Comparison of ENCODE assay signal across 8 cellular contexts in genomic region chr1:221203224-221204054, GRCh38.
DNase-seq lines count a peak whose midpoint lies in the region; ATAC-seq and TF ChIP-seq lines count a peak whose summit lies in the region.

No MANE protein-coding gene starts in this region.

- H3K79me2 ChIP-seq in KMS-11 (ENCODE audit: insufficient read depth, low read depth) (no peaks in the 10 kb centered on the region), SK-N-SH (ENCODE audit: insufficient read depth) (no peaks in the 10 kb centered on the region)

- H3K36me3 ChIP-seq in KMS-11 (ENCODE audit: insufficient read depth) = no peaks in the 10 kb centered on the region
- H3K36me3 ChIP-seq in SK-N-SH (replicated peaks in 1 of 2; ENCODE audit: control insufficient read depth in 1 of 2, insufficient read depth in 2 of 2, low read length in 1 of 2) = no peaks in the 10 kb centered on the region
- H3K36me3 ChIP-seq in aorta (ENCODE audit: control insufficient read depth in 1 of 2, insufficient read depth in 2 of 2, low read length in 1 of 2) = no peaks in the 10 kb centered on the region

- H3K27ac ChIP-seq in KMS-11 = no peak overlapping the region
- H3K27ac ChIP-seq in SK-N-SH (ENCODE audit: low read depth in 2 of 2, low read length in 1 of 2) = peak overlapping the region in 1 of 2 experiments; percentile 55; a peak in 2 of 4 replicates
- H3K27ac ChIP-seq in aorta (ENCODE audit: low read depth in 1 of 2, low read length in 2 of 2) = no peak overlapping the region

- H3F3A ChIP-seq in SK-N-SH (replicated peaks; ENCODE audit: insufficient read depth) = no peaks in the 10 kb centered on the region

- no peak overlapping the region for H3K4me3 ChIP-seq in KMS-11 (IDR thresholded peaks at IDR 0.05; ENCODE audit: insufficient read depth, low read depth, low read length)
- no peak overlapping the region; a peak in 1 of 4 replicates for H3K4me3 ChIP-seq in SK-N-SH (ENCODE audit: low read depth in 2 of 2, low read length in 1 of 2)
- no peak overlapping the region for H3K4me3 ChIP-seq in aorta (ENCODE audit: low read length in 2 of 2)

- POLR2A ChIA-PET in SK-N-SH (lab: Yijun Ruan, JAX) = no interaction called here

- TF ChIP-seq RAD21 in SK-N-SH (IDR thresholded peaks at IDR 0.05; ENCODE audit: low read length) = peak; percentile 93

- H3K9me3 ChIP-seq in SK-N-SH (no peaks in the 10 kb centered on the region), aorta (ENCODE audit: control insufficient read depth, low read length) (no peaks in the 10 kb centered on the region)

- WGBS in SK-N-SH (ENCODE audit: low lambda C conversion rate) = 30% methylated on average over 3 of the region's 3 CpGs
- 5 to 20% methylated on average over 3 of the region's 3 CpGs for WGBS in aorta, 2 donors

- H3K4me1 ChIP-seq in KMS-11 (ENCODE audit: low read depth, poor library complexity, severe bottlenecking) (peaks cover 13% of the 10 kb centered on the region), SK-N-SH (ENCODE audit: control insufficient read depth in 1 of 2, insufficient read depth in 2 of 2, low read depth in 1 of 2, low read length in 1 of 2) (no peaks in the 10 kb centered on the region; a peak in 1 of 4 replicates), aorta (ENCODE audit: control insufficient read depth in 1 of 2, insufficient read depth in 2 of 2, low read length in 2 of 2) (peaks cover 0 to 6% of the 10 kb centered on the region in 2 donors)

- no peaks in the 10 kb centered on the region for H3K9me2 ChIP-seq in SK-N-SH

- intact Hi-C loops in left cardiac atrium (cut with DNase I) (loop anchor here (2.0 to 10.0 kb wide), 3 partner anchors 295 to 326 kb away; partner anchors contain the start of gene HLX (in 1 of the 2)), aorta (cut with DNase I) (loop anchor here (5.0 to 10.0 kb wide), 4 partner anchors 326 to 391 kb away; partner anchors contain the start of gene HLX (in 1 of the 2))

- H3K4me2 ChIP-seq in KMS-11 (no peak overlapping the region), SK-N-SH (no peak overlapping the region)

- no peak overlapping the region for H3K9ac ChIP-seq in KMS-11
- H3K9ac ChIP-seq in SK-N-SH = no peak overlapping the region

- no peak for TF ChIP-seq EP300 in SK-N-SH (IDR thresholded peaks at IDR 0.05; ENCODE audit: borderline replicate concordance in 1 of 2, low read depth in 1 of 2, low read length in 1 of 2)

- CTCF ChIA-PET in SK-N-SH (lab: Yijun Ruan, JAX) = interaction anchor here (0.6 to 5.2 kb wide), 79 partner anchors 10 to 857 kb away, joined by 3 to 88 read pairs (median 4); partner anchors contain the start of genes HLX and MTARC1

- ATAC-seq in GM21367 (IDR thresholded peaks at IDR 0.05; ENCODE audit: unreplicated experiment) (peak; percentile 74), left cardiac atrium (peak; percentile 53 to 75), aorta (ENCODE audit: low FRiP score) (peak; percentile 87)

- peak; percentile 70 for DNase-seq in COLO829 (ENCODE audit: low spot score)
- peak; percentile 62 for DNase-seq in SK-N-SH
- DNase-seq in activated naive CD8-positive, alpha-beta T cell treated with anti-CD3 and anti-CD28 coated beads, Interleukin-2, amount 50 U/mL, for 16 hours (ENCODE audit: low read depth, low spot score) = peak; percentile 33
- DNase-seq in left cardiac atrium = peak; percentile 74
- DNase-seq in pulmonary artery endothelial cell (ENCODE audit: low read depth, low spot score) = peak; percentile 37
- DNase-seq in aorta = peak; percentile 83 to 90

- H2AFZ ChIP-seq in KMS-11 (ENCODE audit: low read depth) (no peak overlapping the region), SK-N-SH (ENCODE audit: low read depth) (no peak overlapping the region)

- no peaks in the 10 kb centered on the region for H3K27me3 ChIP-seq in KMS-11 (ENCODE audit: insufficient read depth, low read depth)
- no peaks in the 10 kb centered on the region for H3K27me3 ChIP-seq in SK-N-SH (ENCODE audit: insufficient read depth)
- H3K27me3 ChIP-seq in aorta (ENCODE audit: control insufficient read depth in 1 of 2, insufficient read depth in 2 of 2, low read length in 1 of 2) = no peaks in the 10 kb centered on the region

- H4K20me1 ChIP-seq in KMS-11 (ENCODE audit: insufficient read depth) (no peaks in the 10 kb centered on the region), SK-N-SH (ENCODE audit: insufficient read depth) (no peaks in the 10 kb centered on the region)

- TF ChIP-seq CTCF in KMS-11 (conservative IDR thresholded peaks at IDR 0.05; ENCODE audit: low read depth, low read length) (peak; percentile 92), SK-N-SH (IDR thresholded peaks at IDR 0.05) (peak; percentile 89)

TF ChIP-seq in SK-N-SH, 30 proteins besides CTCF, POLR2A, EP300 and RAD21:
- TF ChIP-seq, protein P1, sequence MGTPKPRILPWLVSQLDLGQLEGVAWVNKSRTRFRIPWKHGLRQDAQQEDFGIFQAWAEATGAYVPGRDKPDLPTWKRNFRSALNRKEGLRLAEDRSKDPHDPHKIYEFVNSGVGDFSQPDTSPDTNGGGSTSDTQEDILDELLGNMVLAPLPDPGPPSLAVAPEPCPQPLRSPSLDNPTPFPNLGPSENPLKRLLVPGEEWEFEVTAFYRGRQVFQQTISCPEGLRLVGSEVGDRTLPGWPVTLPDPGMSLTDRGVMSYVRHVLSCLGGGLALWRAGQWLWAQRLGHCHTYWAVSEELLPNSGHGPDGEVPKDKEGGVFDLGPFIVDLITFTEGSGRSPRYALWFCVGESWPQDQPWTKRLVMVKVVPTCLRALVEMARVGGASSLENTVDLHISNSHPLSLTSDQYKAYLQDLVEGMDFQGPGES (IDR thresholded peaks at IDR 0.05; ENCODE audit: low read depth, low read length) = no peak
- TF ChIP-seq SMC3 (IDR thresholded peaks at IDR 0.05; ENCODE audit: low read depth, low read length) = peak; percentile 94

Comparison
In these comparisons a context has a peak if more than half of its experiments do, and no peak if none do; other contexts are left out.
1. DNase-seq: peak in every context shown above with its lines; median percentile 86 in aorta; 74 in left cardiac atrium; 70 in COLO829; 62 in SK-N-SH; 37 in pulmonary artery endothelial cell; 33 in activated naive CD8-positive, alpha-beta T cell treated with anti-CD3 and anti-CD28 coated beads, Interleukin-2, amount 50 U/mL, for 16 hours.